Comparison of ENCODE assay signal across 1 cellular context in the genomic region with DNA sequence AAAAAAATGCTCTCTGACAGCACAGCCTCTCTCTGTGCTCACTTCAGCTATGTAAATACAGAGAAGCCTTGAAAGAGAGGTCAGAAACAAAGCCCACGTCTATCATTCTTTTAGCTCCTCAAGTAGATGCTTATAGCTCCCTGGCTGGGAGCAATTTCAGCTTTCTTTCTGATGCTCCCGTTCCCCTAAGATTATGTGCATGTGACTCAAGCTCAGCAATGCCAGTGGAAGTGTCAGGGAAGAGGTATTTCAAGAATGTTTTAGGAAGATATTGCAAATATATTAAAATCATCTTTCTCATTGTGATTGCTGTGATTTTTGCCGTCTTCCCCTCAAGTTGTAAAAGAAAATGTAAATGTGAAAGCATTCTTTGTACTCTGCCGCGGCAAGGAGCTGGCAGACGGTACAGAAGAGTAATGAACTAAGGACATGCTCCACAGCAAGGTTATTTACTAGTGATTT.
TF ChIP-seq lines count a peak whose summit lies in the region.

No MANE protein-coding gene starts in this region.

TF ChIP-seq in H1, 55 proteins besides CTCF, POLR2A, EP300 and RAD21 (continued from another document):
- TF ChIP-seq, protein P1, sequence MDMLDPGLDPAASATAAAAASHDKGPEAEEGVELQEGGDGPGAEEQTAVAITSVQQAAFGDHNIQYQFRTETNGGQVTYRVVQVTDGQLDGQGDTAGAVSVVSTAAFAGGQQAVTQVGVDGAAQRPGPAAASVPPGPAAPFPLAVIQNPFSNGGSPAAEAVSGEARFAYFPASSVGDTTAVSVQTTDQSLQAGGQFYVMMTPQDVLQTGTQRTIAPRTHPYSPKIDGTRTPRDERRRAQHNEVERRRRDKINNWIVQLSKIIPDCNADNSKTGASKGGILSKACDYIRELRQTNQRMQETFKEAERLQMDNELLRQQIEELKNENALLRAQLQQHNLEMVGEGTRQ (IDR thresholded peaks at IDR 0.05; ENCODE audit: low read length), result no peak
- TF ChIP-seq NRF1 (IDR thresholded peaks at IDR 0.05; ENCODE audit: low read depth, low read length) (no peak), GABPA (IDR thresholded peaks at IDR 0.05; ENCODE audit: borderline replicate concordance, insufficient read depth, low read length) (no peak), CHD1 (IDR thresholded peaks at IDR 0.05; ENCODE audit: low read depth, low read length) (no peak), EZH2 (IDR thresholded peaks at IDR 0.05; ENCODE audit: low read depth, low read length, severe bottlenecking) (no peak), SUZ12 (IDR thresholded peaks at IDR 0.05; ENCODE audit: low read length) (no peak), SRF (IDR thresholded peaks at IDR 0.05; ENCODE audit: low read depth, low read length) (no peak), PHF8 (conservative IDR thresholded peaks at IDR 0.05; ENCODE audit: low read depth, low read length) (no peak)
